Comparison of ENCODE assay signal across 15 cellular contexts in genomic region chr7:143436539-143436938, GRCh38. TPM values are rescaled to one million over a fixed set of nuclear protein-coding genes. Genes with fewer than 3 reads are reported as not detected.
A peak's percentile ranks its signal among the peaks of the same experiment; 100 is the strongest.
DNase-seq lines count a peak whose midpoint lies in the region; ATAC-seq and TF ChIP-seq lines count a peak whose summit lies in the region.
"Had no signal": no experiment of that assay in that cellular context is flagged by ENCODE, and none has a peak within 500 bp of the region (broad histone marks: within the 10 kb centered on the region; RNA-seq: fewer than 3 reads in every experiment).

No MANE protein-coding gene starts in this region.

- CTCF ChIA-PET in activated naive CD4-positive, alpha-beta T cell treated with anti-CD3 and anti-CD28 coated beads for 36 hours (lab: Charles Lee), result interaction anchor here (1.5 kb wide), 1 partner anchor 21 kb away, joined by 3 read pairs; no protein-coding TSS in a partner anchor

- no peak for DNase-seq in activated naive CD4-positive, alpha-beta T cell treated with anti-CD3 and anti-CD28 coated beads for 36 hours
- DNase-seq in inferior parietal cortex (ENCODE audit: extremely low spot score) (no peak), transverse colon (no peak), sigmoid colon (no peak)
- DNase-seq: activated T-cell treated with anti-CD3 and anti-CD28 coated beads, Interleukin-2, amount 50 U/mL, for 24 hours; foreskin melanocyte; KG1; left ventricle myocardium inferior; nucleus accumbens had no signal

- intact Hi-C loops in activated naive CD4-positive, alpha-beta T cell treated with anti-CD3 and anti-CD28 coated beads for 36 hours (cut with micrococcal nuclease), result no loop called here
- intact Hi-C loops in transverse colon (cut with DNase I; ENCODE audit: low total_unique reads), result no loop called here
- intact Hi-C loops in sigmoid colon (cut with DNase I), result loop anchor here (10.0 kb wide), 1 partner anchor 422 kb away; no protein-coding TSS in a partner anchor

- ATAC-seq in GM19328 (IDR thresholded peaks at IDR 0.05; ENCODE audit: unreplicated experiment) (peak; percentile 51), HG02588 (IDR thresholded peaks at IDR 0.05; ENCODE audit: unreplicated experiment) (peak; percentile 85), HG03196 (IDR thresholded peaks at IDR 0.05; ENCODE audit: unreplicated experiment) (peak; percentile 75)

- no peak for TF ChIP-seq EP300 in transverse colon (IDR thresholded peaks at IDR 0.05; ENCODE audit: low read depth)
- TF ChIP-seq EP300 in sigmoid colon (IDR thresholded peaks at IDR 0.05), result no peak

- H3K36me3 ChIP-seq in iPS-15b (ENCODE audit: control insufficient read depth, insufficient read depth, low read length) (no peaks in the 10 kb centered on the region), transverse colon (no peaks in the 10 kb centered on the region), sigmoid colon (no peaks in the 10 kb centered on the region)
- H3K36me3 ChIP-seq: left ventricle myocardium inferior had no signal

- no peak overlapping the region for H3K27ac ChIP-seq in transverse colon
- H3K27ac ChIP-seq in sigmoid colon, result no peak overlapping the region
- H3K27ac ChIP-seq: left ventricle myocardium inferior had no signal

- H3K4me3 ChIP-seq in iPS-15b (ENCODE audit: low read depth, low read length), result peak overlapping the region; percentile 26
- no peak overlapping the region for H3K4me3 ChIP-seq in transverse colon
- no peak overlapping the region for H3K4me3 ChIP-seq in sigmoid colon
- H3K4me3 ChIP-seq: left ventricle myocardium inferior had no signal

- H3K27me3 Mint-ChIP-seq in activated naive CD4-positive, alpha-beta T cell treated with anti-CD3 and anti-CD28 coated beads for 36 hours (ENCODE audit: low read depth), result no peaks in the 10 kb centered on the region
- H3K27me3 Mint-ChIP-seq: activated T-cell treated with anti-CD3 and anti-CD28 coated beads, Interleukin-2, amount 50 U/mL, for 24 hours had no signal

- TF ChIP-seq CTCF in transverse colon (IDR thresholded peaks at IDR 0.05) (no peak), sigmoid colon (IDR thresholded peaks at IDR 0.05) (no peak)

- no peaks in the 10 kb centered on the region for H3K9me3 Mint-ChIP-seq in activated naive CD4-positive, alpha-beta T cell treated with anti-CD3 and anti-CD28 coated beads for 36 hours
- H3K9me3 Mint-ChIP-seq: activated T-cell treated with anti-CD3 and anti-CD28 coated beads, Interleukin-2, amount 50 U/mL, for 24 hours; CD14-positive monocyte had no signal

- H3K4me1 Mint-ChIP-seq in activated naive CD4-positive, alpha-beta T cell treated with anti-CD3 and anti-CD28 coated beads for 36 hours (ENCODE audit: low read depth), result peaks cover 29% of the 10 kb centered on the region

- WGBS in transverse colon (ENCODE audit: low coverage in 1 of 2), 2 donors, result 80% methylated on average over 1 of the region's 1 CpG; no CpG with 5 or more reads in 1 of the 2 donors
- WGBS in sigmoid colon, 2 donors, result 83 to 89% methylated on average over 1 of the region's 1 CpG

- H3K27me3 ChIP-seq in iPS-15b (ENCODE audit: control insufficient read depth, insufficient read depth, low read length) (no peaks in the 10 kb centered on the region), transverse colon (no peaks in the 10 kb centered on the region), sigmoid colon (no peaks in the 10 kb centered on the region)

- in situ Hi-C loops in transverse colon (cut with MboI; ENCODE audit: low pct_ligation_motif_present in 1 of 4, low pct_unique_long_range_greater_than_20kb in 1 of 4, low sequenced_read_pairs in 3 of 4), result loop anchor here in 1 of 4 donors (25.0 kb wide), 1 partner anchor 424 kb away; no protein-coding TSS in a partner anchor

- no peaks in the 10 kb centered on the region for H3K9me3 ChIP-seq in iPS-15b (ENCODE audit: control insufficient read depth, insufficient read depth, low read length)
- H3K9me3 ChIP-seq in transverse colon, result no peaks in the 10 kb centered on the region
- no peaks in the 10 kb centered on the region for H3K9me3 ChIP-seq in sigmoid colon
- H3K9me3 ChIP-seq: left ventricle myocardium inferior had no signal

- H3K4me3 Mint-ChIP-seq in activated naive CD4-positive, alpha-beta T cell treated with anti-CD3 and anti-CD28 coated beads for 36 hours, result no peak overlapping the region
- H3K4me3 Mint-ChIP-seq: activated T-cell treated with anti-CD3 and anti-CD28 coated beads, Interleukin-2, amount 50 U/mL, for 24 hours; CD14-positive monocyte had no signal

- no peak overlapping the region for H3K27ac Mint-ChIP-seq in activated naive CD4-positive, alpha-beta T cell treated with anti-CD3 and anti-CD28 coated beads for 36 hours

- TF ChIP-seq POLR2A in transverse colon (IDR thresholded peaks at IDR 0.05) (no peak), sigmoid colon (IDR thresholded peaks at IDR 0.05) (no peak)

- H3K36me3 Mint-ChIP-seq in activated naive CD4-positive, alpha-beta T cell treated with anti-CD3 and anti-CD28 coated beads for 36 hours (ENCODE audit: low read depth), result no peaks in the 10 kb centered on the region

- no peak overlapping the region for H3K9ac ChIP-seq in iPS-15b (ENCODE audit: low read depth, low read length)

- H3K4me1 ChIP-seq in iPS-15b (ENCODE audit: control insufficient read depth, insufficient read depth, low read length) (peaks cover 10% of the 10 kb centered on the region), transverse colon (peaks cover 0 to 13% (median 6%) of the 10 kb centered on the region in 4 donors), sigmoid colon (no peaks in the 10 kb centered on the region)
- H3K4me1 ChIP-seq: left ventricle myocardium inferior had no signal

RNA-seq across cellular contexts. Expression of gene TAS2R60, which starts 6.7 kb away (rescaled TPM):
- total RNA-seq in activated naive CD4-positive, alpha-beta T cell treated with anti-CD3 and anti-CD28 coated beads for 36 hours, result not detected
- total RNA-seq in transverse colon, result not detected
- total RNA-seq in sigmoid colon, result not detected
- polyA plus RNA-seq in sigmoid colon, result not detected
- total RNA-seq: left ventricle myocardium inferior, RPMI7951 had no signal
- polyA plus RNA-seq: CD14-positive monocyte had no signal

RNA-seq across cellular contexts. Expression of gene EPHA1, which starts 27.9 kb away (rescaled TPM):
- 1 to 10 TPM; 1.0 to 1.3 TPM for total RNA-seq in activated naive CD4-positive, alpha-beta T cell treated with anti-CD3 and anti-CD28 coated beads for 36 hours
- total RNA-seq in transverse colon (10 to 100 TPM; 21.1 to 29.9 (median 24.8) TPM), sigmoid colon (1 to 10 TPM in 1 of 4 donors, under 1 TPM in 1, not detected in 2; 0.14 to 1.5 TPM)
- 10 to 100 TPM in 1 of 3 donors, 1 to 10 TPM in 1, under 1 TPM in 1; 0.92 to 10.2 (median 4.2) TPM for polyA plus RNA-seq in sigmoid colon
- total RNA-seq: left ventricle myocardium inferior, RPMI7951 had no signal

RNA-seq across cellular contexts. Expression of gene TAS2R41, which starts 41.1 kb away (rescaled TPM):
- not detected for total RNA-seq in activated naive CD4-positive, alpha-beta T cell treated with anti-CD3 and anti-CD28 coated beads for 36 hours
- total RNA-seq in transverse colon (not detected), sigmoid colon (1 to 10 TPM in 1 of 4 donors, not detected in 3; 1.6 TPM)
- polyA plus RNA-seq in sigmoid colon, result not detected
- total RNA-seq: left ventricle myocardium inferior, RPMI7951 had no signal
- polyA plus RNA-seq: CD14-positive monocyte had no signal

RNA-seq across cellular contexts. Expression of gene ZYX, which starts 55.4 kb away (rescaled TPM):
- total RNA-seq in activated naive CD4-positive, alpha-beta T cell treated with anti-CD3 and anti-CD28 coated beads for 36 hours, result 10 to 100 TPM; 75.1 to 81.5 TPM
- total RNA-seq in transverse colon, result 100 to 1,000 TPM in 2 of 4 donors, 10 to 100 TPM in 2; 45.2 to 217 (median 110) TPM
- 100 to 1,000 TPM in 2 of 4 donors, 10 to 100 TPM in 2; 67.3 to 218 (median 120) TPM for total RNA-seq in sigmoid colon
- 10 to 100 TPM; 34.4 to 91.3 (median 46.8) TPM for polyA plus RNA-seq in sigmoid colon

Comparison
In these comparisons a context has a peak if more than half of its experiments do, and no peak if none do; other contexts are left out.
1. RNA of gene EPHA1, which starts 27.9 kb away (total RNA-seq): 21.1 to 29.9 TPM in transverse colon; 1.0 to 1.3 TPM in activated naive CD4-positive, alpha-beta T cell treated with anti-CD3 and anti-CD28 coated beads for 36 hours and 0.14 to 1.5 TPM in sigmoid colon; every median in the first group is over 4 times any median in the second.
2. Peak in every context shown above with its lines, with median percentiles within 50 percentile points of each other: ATAC-seq.